Comparison of ENCODE assay signal across 1 cellular context in the genomic region with DNA sequence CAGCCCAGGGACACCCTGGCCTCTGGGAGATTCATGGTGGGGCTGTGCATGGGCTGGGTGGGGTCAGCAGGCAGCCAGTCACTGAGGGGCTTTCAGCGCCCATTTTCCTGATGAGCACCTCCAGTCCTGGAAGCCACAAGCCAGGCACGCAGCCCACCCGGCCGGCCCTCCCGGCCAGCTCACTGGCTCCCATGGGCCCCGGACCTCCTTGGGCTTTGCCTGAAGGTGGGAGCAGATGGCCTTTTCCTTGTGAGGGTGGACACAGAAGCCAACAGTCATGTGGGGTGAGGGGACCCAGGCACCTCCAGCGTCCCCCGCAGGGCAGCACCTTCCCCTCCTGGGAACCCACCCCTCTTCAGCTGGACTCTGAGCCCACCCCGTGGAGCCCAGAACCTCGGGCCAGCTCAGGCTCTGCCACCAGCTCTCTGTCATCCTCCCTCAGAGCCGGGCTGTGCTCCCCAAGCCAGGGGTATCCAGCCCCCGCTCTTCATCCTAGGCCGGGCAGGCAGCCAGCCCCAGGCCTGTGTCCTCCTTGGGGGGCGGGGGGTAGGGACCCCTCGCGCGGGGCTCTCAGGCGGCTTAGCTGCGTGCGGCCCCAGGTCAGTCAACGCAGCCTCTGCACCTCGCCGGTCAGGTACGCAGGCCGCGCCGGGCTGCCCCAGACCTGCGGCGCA.
TF ChIP-seq lines count a peak whose summit lies in the region.

No MANE protein-coding gene starts in this region.

TF ChIP-seq in HepG2, 621 proteins besides CTCF, POLR2A, EP300 and RAD21:
- TF ChIP-seq ZFP62 (CRISPR knock-in tag; IDR thresholded peaks at IDR 0.05) (no peak), PCBP1 (IDR thresholded peaks at IDR 0.05; ENCODE audit: borderline replicate concordance, low read depth, low read length) (0 out of 2 replicates have a peak, but pooled peaks have one; percentile 18), ZNF121 (CRISPR knock-in tag; IDR thresholded peaks at IDR 0.05) (0 out of 2 replicates have a peak, but pooled peaks have one; percentile 14), PHF21A (CRISPR knock-in tag; IDR thresholded peaks at IDR 0.05) (peak; percentile 30; the same call in 1 of the 2 replicates), ZNF350 (CRISPR knock-in tag; IDR thresholded peaks at IDR 0.05; ENCODE audit: borderline replicate concordance, low read depth) (peak; percentile 30; the same call in 1 of the 2 replicates), ZBTB42 (CRISPR knock-in tag; IDR thresholded peaks at IDR 0.05) (0 out of 2 replicates have a peak, but pooled peaks have one; percentile 31), ZNF367 (CRISPR knock-in tag; IDR thresholded peaks at IDR 0.05; ENCODE audit: borderline replicate concordance) (no peak), ZNF296 (CRISPR knock-in tag; conservative IDR thresholded peaks at IDR 0.05) (0 out of 2 replicates have a peak, but pooled peaks have one; percentile 40), HNF4A (CRISPR knock-in tag; IDR thresholded peaks at IDR 0.05) (0 out of 2 replicates have a peak, but pooled peaks have one; percentile 5), SP5 (CRISPR knock-in tag; IDR thresholded peaks at IDR 0.05; ENCODE audit: borderline replicate concordance, low read depth) (no peak), KLF16 (CRISPR knock-in tag; IDR thresholded peaks at IDR 0.05) (peak in 1 of 2 experiments; percentile 37; a peak in 1 of 4 replicates), KLF13 (CRISPR knock-in tag; IDR thresholded peaks at IDR 0.05) (0 out of 2 replicates have a peak, but pooled peaks have one; percentile 39), MYC (CRISPR knock-in tag; IDR thresholded peaks at IDR 0.05; ENCODE audit: borderline replicate concordance) (peak; percentile 35; the same call in 1 of the 2 replicates), NBN (conservative IDR thresholded peaks at IDR 0.05) (no peak), ARHGAP35 (CRISPR knock-in tag; IDR thresholded peaks at IDR 0.05; ENCODE audit: borderline replicate concordance) (peak; percentile 74; the same call in 1 of the 2 replicates), CENPT (CRISPR knock-in tag; IDR thresholded peaks at IDR 0.05; ENCODE audit: low read depth) (no peak), HDAC1 (CRISPR knock-in tag; IDR thresholded peaks at IDR 0.05) (0 out of 2 replicates have a peak, but pooled peaks have one; percentile 17), ZNF703 (CRISPR knock-in tag; IDR thresholded peaks at IDR 0.05; ENCODE audit: borderline replicate concordance) (0 out of 2 replicates have a peak, but pooled peaks have one; percentile 15), PRPF4 (IDR thresholded peaks at IDR 0.05; ENCODE audit: low read depth, low read length, poor library complexity, severe bottlenecking) (no peak), ZNF782 (CRISPR knock-in tag; IDR thresholded peaks at IDR 0.05; ENCODE audit: borderline replicate concordance) (0 out of 2 replicates have a peak, but pooled peaks have one; percentile 33), ZNF552 (CRISPR knock-in tag; IDR thresholded peaks at IDR 0.05; ENCODE audit: borderline replicate concordance) (peak; percentile 47; the same call in 1 of the 2 replicates), ZNF547 (CRISPR knock-in tag; IDR thresholded peaks at IDR 0.05) (0 out of 2 replicates have a peak, but pooled peaks have one; percentile 38), ZNF253 (CRISPR knock-in tag; IDR thresholded peaks at IDR 0.05; ENCODE audit: borderline replicate concordance) (0 out of 2 replicates have a peak, but pooled peaks have one; percentile 59), MED1 (CRISPR knock-in tag; IDR thresholded peaks at IDR 0.05) (0 out of 2 replicates have a peak, but pooled peaks have one; percentile 6), ZSCAN21 (CRISPR knock-in tag; IDR thresholded peaks at IDR 0.05; ENCODE audit: borderline replicate concordance) (no peak; the same call in 1 of the 2 replicates), RBFOX2 (IDR thresholded peaks at IDR 0.05; ENCODE audit: low read depth, low read length) (0 out of 2 replicates have a peak, but pooled peaks have one; percentile 1), ZNF678 (CRISPR knock-in tag; IDR thresholded peaks at IDR 0.05) (0 out of 2 replicates have a peak, but pooled peaks have one; percentile 34), ZNF263 (CRISPR knock-in tag; IDR thresholded peaks at IDR 0.05) (peak; percentile 96), ZNF768 (CRISPR knock-in tag; IDR thresholded peaks at IDR 0.05) (peak; percentile 14; the same call in 1 of the 2 replicates), ZNF274 (CRISPR knock-in tag; IDR thresholded peaks at IDR 0.05) (peak; percentile 68; the same call in 1 of the 2 replicates), IRF2 (CRISPR knock-in tag; IDR thresholded peaks at IDR 0.05) (no peak), ZNF451 (CRISPR knock-in tag; IDR thresholded peaks at IDR 0.05) (no peak), MBD4 (IDR thresholded peaks at IDR 0.05; ENCODE audit: borderline replicate concordance, low read length) (no peak), FOXC1 (CRISPR knock-in tag; IDR thresholded peaks at IDR 0.05; ENCODE audit: borderline replicate concordance) (0 out of 2 replicates have a peak, but pooled peaks have one; percentile 16), KDM2A (CRISPR knock-in tag; IDR thresholded peaks at IDR 0.05; ENCODE audit: borderline replicate concordance, low read depth) (0 out of 2 replicates have a peak, but pooled peaks have one; percentile 26)
- TF ChIP-seq, protein P1, sequence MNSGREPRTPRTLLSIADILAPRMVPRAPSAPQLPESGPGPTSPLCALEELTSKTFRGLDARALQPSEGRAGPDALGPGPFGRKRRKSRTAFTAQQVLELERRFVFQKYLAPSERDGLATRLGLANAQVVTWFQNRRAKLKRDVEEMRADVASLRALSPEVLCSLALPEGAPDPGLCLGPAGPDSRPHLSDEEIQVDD (CRISPR knock-in tag; IDR thresholded peaks at IDR 0.05; ENCODE audit: borderline replicate concordance) = 0 out of 2 replicates have a peak, but pooled peaks have one; percentile 27
- TF ChIP-seq, protein P2, sequence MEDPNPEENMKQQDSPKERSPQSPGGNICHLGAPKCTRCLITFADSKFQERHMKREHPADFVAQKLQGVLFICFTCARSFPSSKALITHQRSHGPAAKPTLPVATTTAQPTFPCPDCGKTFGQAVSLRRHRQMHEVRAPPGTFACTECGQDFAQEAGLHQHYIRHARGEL (CRISPR knock-in tag; IDR thresholded peaks at IDR 0.05) = no peak
- TF ChIP-seq, protein P3, sequence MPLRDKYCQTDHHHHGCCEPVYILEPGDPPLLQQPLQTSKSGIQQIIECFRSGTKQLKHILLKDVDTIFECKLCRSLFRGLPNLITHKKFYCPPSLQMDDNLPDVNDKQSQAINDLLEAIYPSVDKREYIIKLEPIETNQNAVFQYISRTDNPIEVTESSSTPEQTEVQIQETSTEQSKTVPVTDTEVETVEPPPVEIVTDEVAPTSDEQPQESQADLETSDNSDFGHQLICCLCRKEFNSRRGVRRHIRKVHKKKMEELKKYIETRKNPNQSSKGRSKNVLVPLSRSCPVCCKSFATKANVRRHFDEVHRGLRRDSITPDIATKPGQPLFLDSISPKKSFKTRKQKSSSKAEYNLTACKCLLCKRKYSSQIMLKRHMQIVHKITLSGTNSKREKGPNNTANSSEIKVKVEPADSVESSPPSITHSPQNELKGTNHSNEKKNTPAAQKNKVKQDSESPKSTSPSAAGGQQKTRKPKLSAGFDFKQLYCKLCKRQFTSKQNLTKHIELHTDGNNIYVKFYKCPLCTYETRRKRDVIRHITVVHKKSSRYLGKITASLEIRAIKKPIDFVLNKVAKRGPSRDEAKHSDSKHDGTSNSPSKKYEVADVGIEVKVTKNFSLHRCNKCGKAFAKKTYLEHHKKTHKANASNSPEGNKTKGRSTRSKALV (CRISPR knock-in tag; IDR thresholded peaks at IDR 0.05) = 0 out of 2 replicates have a peak, but pooled peaks have one; percentile 40
- TF ChIP-seq, protein P4, sequence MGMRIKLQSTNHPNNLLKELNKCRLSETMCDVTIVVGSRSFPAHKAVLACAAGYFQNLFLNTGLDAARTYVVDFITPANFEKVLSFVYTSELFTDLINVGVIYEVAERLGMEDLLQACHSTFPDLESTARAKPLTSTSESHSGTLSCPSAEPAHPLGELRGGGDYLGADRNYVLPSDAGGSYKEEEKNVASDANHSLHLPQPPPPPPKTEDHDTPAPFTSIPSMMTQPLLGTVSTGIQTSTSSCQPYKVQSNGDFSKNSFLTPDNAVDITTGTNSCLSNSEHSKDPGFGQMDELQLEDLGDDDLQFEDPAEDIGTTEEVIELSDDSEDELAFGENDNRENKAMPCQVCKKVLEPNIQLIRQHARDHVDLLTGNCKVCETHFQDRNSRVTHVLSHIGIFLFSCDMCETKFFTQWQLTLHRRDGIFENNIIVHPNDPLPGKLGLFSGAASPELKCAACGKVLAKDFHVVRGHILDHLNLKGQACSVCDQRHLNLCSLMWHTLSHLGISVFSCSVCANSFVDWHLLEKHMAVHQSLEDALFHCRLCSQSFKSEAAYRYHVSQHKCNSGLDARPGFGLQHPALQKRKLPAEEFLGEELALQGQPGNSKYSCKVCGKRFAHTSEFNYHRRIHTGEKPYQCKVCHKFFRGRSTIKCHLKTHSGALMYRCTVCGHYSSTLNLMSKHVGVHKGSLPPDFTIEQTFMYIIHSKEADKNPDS (CRISPR knock-in tag; IDR thresholded peaks at IDR 0.05) = 0 out of 2 replicates have a peak, but pooled peaks have one; percentile 23
- TF ChIP-seq, protein P5, sequence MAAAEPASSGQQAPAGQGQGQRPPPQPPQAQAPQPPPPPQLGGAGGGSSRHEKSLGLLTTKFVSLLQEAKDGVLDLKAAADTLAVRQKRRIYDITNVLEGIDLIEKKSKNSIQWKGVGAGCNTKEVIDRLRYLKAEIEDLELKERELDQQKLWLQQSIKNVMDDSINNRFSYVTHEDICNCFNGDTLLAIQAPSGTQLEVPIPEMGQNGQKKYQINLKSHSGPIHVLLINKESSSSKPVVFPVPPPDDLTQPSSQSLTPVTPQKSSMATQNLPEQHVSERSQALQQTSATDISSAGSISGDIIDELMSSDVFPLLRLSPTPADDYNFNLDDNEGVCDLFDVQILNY (CRISPR knock-in tag; conservative IDR thresholded peaks at IDR 0.05) = 0 out of 2 replicates have a peak, but pooled peaks have one; percentile 25
- TF ChIP-seq, protein P6, sequence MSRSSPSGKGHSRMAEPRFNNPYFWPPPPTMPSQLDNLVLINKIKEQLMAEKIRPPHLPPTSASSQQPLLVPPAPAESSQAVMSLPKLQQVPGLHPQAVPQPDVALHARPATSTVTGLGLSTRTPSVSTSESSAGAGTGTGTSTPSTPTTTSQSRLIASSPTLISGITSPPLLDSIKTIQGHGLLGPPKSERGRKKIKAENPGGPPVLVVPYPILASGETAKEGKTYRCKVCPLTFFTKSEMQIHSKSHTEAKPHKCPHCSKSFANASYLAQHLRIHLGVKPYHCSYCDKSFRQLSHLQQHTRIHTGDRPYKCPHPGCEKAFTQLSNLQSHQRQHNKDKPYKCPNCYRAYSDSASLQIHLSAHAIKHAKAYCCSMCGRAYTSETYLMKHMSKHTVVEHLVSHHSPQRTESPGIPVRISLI (CRISPR knock-in tag; IDR thresholded peaks at IDR 0.05; ENCODE audit: borderline replicate concordance) = 0 out of 2 replicates have a peak, but pooled peaks have one; percentile 29
TF ChIP-seq in HepG2: peak in this region for 30.
